ENCODE assay signal across 17 cellular contexts in genomic region chr6:20098267-20098876, GRCh38.
"Had no signal": no experiment of that assay in that cellular context is flagged by ENCODE, and none has a peak within 500 bp of the region (broad histone marks: within the 10 kb centered on the region; RNA-seq: fewer than 3 reads in every experiment).

No MANE protein-coding gene starts in this region.

- H3K27ac ChIP-seq: brain microvascular endothelial cell, colonic mucosa, dorsolateral prefrontal cortex, esophagus squamous epithelium, foreskin keratinocyte, SK-N-MC, upper lobe of left lung, WERI-Rb-1 had no signal

- DNase-seq: activated CD4-positive, alpha-beta T cell treated with anti-CD3 and anti-CD28 coated beads, Interleukin-2, amount 50 U/mL, for 1 hour; activated CD4-positive, CD25-positive, alpha-beta regulatory T cell treated with anti-CD3 and anti-CD28 coated beads, Interleukin-2, amount 50 U/mL, for 72 hours; activated gamma-delta T cell treated with Interleukin-2 at 50 U/mL for 16 hours; activated T-cell treated with anti-CD3 and anti-CD28 coated beads, Interleukin-2, amount 50 U/mL, for 1 hour; anterior cingulate cortex; brain microvascular endothelial cell; colonic mucosa; dorsolateral prefrontal cortex; esophagus squamous epithelium; foreskin keratinocyte; kidney; naive B cell; stimulated activated CD4-positive, alpha-beta T cell treated with anti-CD3 and anti-CD28 coated beads, Interleukin-12 subunit alpha, Interleukin-12 subunit beta, amount 100 ng/mL, for 4 hours; upper lobe of left lung; WERI-Rb-1 had no signal

- H3K36me3 ChIP-seq: brain microvascular endothelial cell had no signal

- H3K4me1 ChIP-seq: colonic mucosa, esophagus squamous epithelium, foreskin keratinocyte, upper lobe of left lung had no signal

- H3K9me3 ChIP-seq: colonic mucosa, esophagus squamous epithelium, upper lobe of left lung had no signal

- H3K4me3 ChIP-seq: colonic mucosa, dorsolateral prefrontal cortex, esophagus squamous epithelium, lung, SK-N-MC, upper lobe of left lung had no signal

- ATAC-seq: foreskin keratinocyte had no signal

- H3K27me3 ChIP-seq: brain microvascular endothelial cell, colonic mucosa, dorsolateral prefrontal cortex, esophagus squamous epithelium, foreskin keratinocyte, upper lobe of left lung had no signal
